In genomic region chr17:79610151-79610645, GRCh38 we compare ENCODE assay signal across 20 cellular contexts. TPM values are rescaled to one million over a fixed set of nuclear protein-coding genes. Genes with fewer than 3 reads are reported as not detected.
DNase-seq lines count a peak whose midpoint lies in the region; ATAC-seq and TF ChIP-seq lines count a peak whose summit lies in the region.
"Had no signal": no experiment of that assay in that cellular context is flagged by ENCODE, and none has a peak within 500 bp of the region (broad histone marks: within the 10 kb centered on the region; RNA-seq: fewer than 3 reads in every experiment).

No MANE protein-coding gene starts in this region.

- intact Hi-C loops in esophagus squamous epithelium (cut with DNase I) (loop anchor here (10.0 kb wide), 1 partner anchor 205 kb away; no protein-coding TSS in a partner anchor), ovary (cut with DNase I) (no loop called here)

- TF ChIP-seq CTCF in esophagus squamous epithelium (IDR thresholded peaks at IDR 0.05): no peak
- TF ChIP-seq CTCF in ovary (IDR thresholded peaks at IDR 0.05): no peak

- H3K9me3 ChIP-seq in HUES6 (ENCODE audit: control insufficient read depth, insufficient read depth, low read depth, low read length) (no peaks in the 10 kb centered on the region), esophagus squamous epithelium (no peaks in the 10 kb centered on the region), ovary (no peaks in the 10 kb centered on the region)
- H3K9me3 ChIP-seq: heart left ventricle, lower lobe of right lung, MG63 had no signal

- no peaks in the 10 kb centered on the region for H3K36me3 ChIP-seq in HUES6 (ENCODE audit: control insufficient read depth, insufficient read depth, low read length)
- no peaks in the 10 kb centered on the region for H3K36me3 ChIP-seq in esophagus squamous epithelium
- H3K36me3 ChIP-seq in ovary: no peaks in the 10 kb centered on the region
- H3K36me3 ChIP-seq: heart left ventricle, lower lobe of right lung, MG63 had no signal

- H3K27ac ChIP-seq in HUES6 (ENCODE audit: low read depth, low read length) (no peak overlapping the region), esophagus squamous epithelium (peak overlapping the region in 2 of 4 donors; percentile 33 to 45), ovary (no peak overlapping the region)
- H3K27ac ChIP-seq: lower lobe of right lung, RWPE1 had no signal

- H3K9ac ChIP-seq in HUES6 (ENCODE audit: low read length): no peak overlapping the region

- WGBS in esophagus squamous epithelium, 2 donors: no CpG with 5 or more reads among the region's 54 CpGs
- 1 to 2% (median 2%) methylated on average over 33 to 54 of the region's 54 CpGs for WGBS in ovary, 3 donors

- DNase-seq in D341Med (ENCODE audit: low spot score): peak; percentile 83
- DNase-seq in esophagus squamous epithelium (lab: John Stamatoyannopoulos, UW): no peak
- DNase-seq in ovary: no peak
- DNase-seq in GOT3 (lab: John Stamatoyannopoulos, UW): no peak
- no peak for DNase-seq in activated T-cell treated with anti-CD3 and anti-CD28 coated beads, Interleukin-2, amount 50 U/mL, for 1 hour
- DNase-seq: activated T-cell treated with anti-CD3 and anti-CD28 coated beads, Interleukin-2, amount 50 U/mL, for 72 hours; GDM1; heart left ventricle; islet precursor cell; lower lobe of right lung; NCI-H1436 treated with DMSO at 0.1 percent for 48 hours; NCI-H69; stimulated activated CD4-positive, alpha-beta T cell treated with anti-CD3 and anti-CD28 coated beads, Interleukin-15, amount 100 ng/mL, for 24 hours; T1000 had no signal

- H3K27me3 ChIP-seq in HUES6 (ENCODE audit: control insufficient read depth, insufficient read depth, low read length): peaks cover 84% of the 10 kb centered on the region
- peaks cover 7 to 100% (median 28%) of the 10 kb centered on the region in 4 donors for H3K27me3 ChIP-seq in esophagus squamous epithelium
- H3K27me3 ChIP-seq in ovary: no peaks in the 10 kb centered on the region

- H3K4me3 ChIP-seq in HUES6 (ENCODE audit: low read depth, low read length) (peak overlapping the region; percentile 47; the same call in 1 of the 2 replicates), esophagus squamous epithelium (peak overlapping the region; percentile 22 to 57 (median 40)), ovary (peak overlapping the region; percentile 12)
- H3K4me3 ChIP-seq: heart left ventricle, lower lobe of right lung, MG63 had no signal

- H3K4me1 ChIP-seq in HUES6 (ENCODE audit: control insufficient read depth, insufficient read depth, low read length): peaks cover 9% of the 10 kb centered on the region
- peaks cover 0 to 53% (median 0%) of the 10 kb centered on the region in 3 donors for H3K4me1 ChIP-seq in esophagus squamous epithelium
- H3K4me1 ChIP-seq in ovary (ENCODE audit: insufficient read depth): no peaks in the 10 kb centered on the region
- H3K4me1 ChIP-seq: lower lobe of right lung had no signal

- no peak for TF ChIP-seq EP300 in ovary (IDR thresholded peaks at IDR 0.05)

- no peak for TF ChIP-seq POLR2A in esophagus squamous epithelium (IDR thresholded peaks at IDR 0.05)
- no peak for TF ChIP-seq POLR2A in ovary (IDR thresholded peaks at IDR 0.05)

- ATAC-seq in GM21360 (IDR thresholded peaks at IDR 0.05; ENCODE audit: unreplicated experiment) (no peak), HG02852 (IDR thresholded peaks at IDR 0.05; ENCODE audit: unreplicated experiment) (no peak)
- ATAC-seq: activated naive CD4-positive, alpha-beta T cell treated with anti-CD3 and anti-CD28 coated beads, Interleukin-2, amount 50 U/mL, for 72 hours; activated T-cell treated with anti-CD3 and anti-CD28 coated beads, Interleukin-2, amount 50 U/mL, for 72 hours; heart left ventricle; lower lobe of right lung had no signal

RNA-seq across cellular contexts. Expression of gene RBFOX3, which starts 0.7 kb away (rescaled TPM):
- 1 to 10 TPM in 2 of 4 donors, under 1 TPM in 1, not detected in 1; 0.11 to 5.3 (median 1.3) TPM for total RNA-seq in esophagus squamous epithelium
- 1 to 10 TPM in 1 of 7 donors, under 1 TPM in 4, not detected in 2; 0.13 to 3.4 (median 0.20) TPM for total RNA-seq in ovary
- polyA plus RNA-seq in ovary: under 1 TPM; 0.07 to 0.97 TPM
- total RNA-seq: activated naive CD4-positive, alpha-beta T cell treated with anti-CD3 and anti-CD28 coated beads, Interleukin-2, amount 50 U/mL, for 72 hours; heart left ventricle; lower lobe of right lung had no signal
- polyA plus RNA-seq: heart left ventricle had no signal
